In genomic region chr1:94327001-94327685, GRCh38 we compare ENCODE assay signal across 9 cellular contexts.
DNase-seq lines count a peak whose midpoint lies in the region; ATAC-seq, FAIRE-seq and TF ChIP-seq lines count a peak whose summit lies in the region.
"Had no signal": no experiment of that assay in that cellular context is flagged by ENCODE, and none has a peak within 500 bp of the region (broad histone marks: within the 10 kb centered on the region; RNA-seq: fewer than 3 reads in every experiment).

No MANE protein-coding gene starts in this region.

- intact Hi-C loops in left ventricle myocardium superior (cut with micrococcal nuclease) = loop anchor here (10.0 kb wide), 1 partner anchor 82 kb away; no protein-coding TSS in a partner anchor

- peak overlapping the region; percentile 78 for H3K9ac ChIP-seq in adipocyte (ENCODE audit: low read length)

- peak overlapping the region; percentile 61 for H3K4me3 ChIP-seq in adipocyte (ENCODE audit: low read length)

- TF ChIP-seq POLR2A in GM12892 (IDR thresholded peaks at IDR 0.05; ENCODE audit: low read depth, low read length) = no peak

- no peaks in the 10 kb centered on the region for H3K36me3 ChIP-seq in adipocyte (ENCODE audit: control insufficient read depth, insufficient read depth, low read length, severe bottlenecking)

- H3K4me1 ChIP-seq in adipocyte (ENCODE audit: control insufficient read depth, insufficient read depth, low read length) = peaks cover 53% of the 10 kb centered on the region

- no peak for FAIRE-seq in GM12892 (lab: Jason Lieb, UNC)

- no peaks in the 10 kb centered on the region for H3K27me3 ChIP-seq in adipocyte (replicated peaks; ENCODE audit: control insufficient read depth, insufficient read depth, low read length)

- ATAC-seq in left ventricle myocardium superior (peak; percentile 64), GM18861 (IDR thresholded peaks at IDR 0.05; ENCODE audit: unreplicated experiment) (no peak)
- ATAC-seq: activated T-cell treated with anti-CD3 and anti-CD28 coated beads, Interleukin-2, amount 50 U/mL, for 4 hours had no signal

- DNase-seq in GM03348 (ENCODE audit: low spot score) = peak; percentile 31
- peak; percentile 70 for DNase-seq in adipocyte (ENCODE audit: low read depth)
- peak; percentile 75 for DNase-seq in left ventricle myocardium superior
- DNase-seq in pulmonary artery endothelial cell (ENCODE audit: low read depth, low spot score) = peak; percentile 85
- no peak for DNase-seq in DMS153 (lab: John Stamatoyannopoulos, UW)
- no peak for DNase-seq in NCI-H128 (lab: John Stamatoyannopoulos, UW; ENCODE audit: unreplicated experiment)
- no peak for DNase-seq in GM12892 (ENCODE audit: insufficient read length)
- DNase-seq: activated T-cell treated with anti-CD3 and anti-CD28 coated beads, Interleukin-2, amount 50 U/mL, for 4 hours had no signal

- no peaks in the 10 kb centered on the region for H3K9me3 ChIP-seq in adipocyte (ENCODE audit: control insufficient read depth, low read length)

Comparison
In these comparisons a context has a peak if more than half of its experiments do, and no peak if none do; other contexts are left out.
1. DNase-seq: peak in GM03348 (single experiment), adipocyte (single experiment), left ventricle myocardium superior (single experiment) and pulmonary artery endothelial cell (single experiment); none in DMS153 (single experiment), NCI-H128 (single experiment) and GM12892 (single experiment).